In genomic region chr19:33905473-33905936, GRCh38 we compare ENCODE assay signal across 9 cellular contexts.
DNase-seq lines count a peak whose midpoint lies in the region; ATAC-seq, FAIRE-seq and TF ChIP-seq lines count a peak whose summit lies in the region.
"Had no signal": no experiment of that assay in that cellular context is flagged by ENCODE, and none has a peak within 500 bp of the region (broad histone marks: within the 10 kb centered on the region; RNA-seq: fewer than 3 reads in every experiment).

No MANE protein-coding gene starts in this region.

- H3K9me3 Mint-ChIP-seq in CD8-positive, alpha-beta T cell = no peaks in the 10 kb centered on the region
- no peaks in the 10 kb centered on the region for H3K9me3 Mint-ChIP-seq in activated CD8-positive, alpha-beta T cell treated with anti-CD3 and anti-CD28 coated beads, Interleukin-2, amount 10 ng/mL, durations not matched to agents 7 days and 5 days (ENCODE audit: insufficient read depth)
- H3K9me3 Mint-ChIP-seq in CD14-positive monocyte = peaks cover 0 to 11% (median 6%) of the 10 kb centered on the region in 7 donors

- no peak for TF ChIP-seq CTCF in CD8-positive, alpha-beta T cell (IDR thresholded peaks at IDR 0.05)
- TF ChIP-seq CTCF in pancreas (IDR thresholded peaks at IDR 0.05) (no peak), CD14-positive monocyte (IDR thresholded peaks at IDR 0.05) (no peak)

- H3K36me3 ChIP-seq in CD8-positive, alpha-beta T cell (ENCODE audit: insufficient read depth, low read length) = no peaks in the 10 kb centered on the region
- no peaks in the 10 kb centered on the region for H3K36me3 ChIP-seq in pancreas

- intact Hi-C loops in CD8-positive, alpha-beta T cell (cut with DNase I, micrococcal nuclease) = no loop called here
- intact Hi-C loops in left cardiac atrium (cut with DNase I) (loop anchor here in 1 of 2 donors (5.0 kb wide), 1 partner anchor 108 kb away; the partner anchor contains the start of gene KCTD15), pancreas (cut with DNase I) (no loop called here), CD14-positive monocyte (cut with micrococcal nuclease) (no loop called here)

- H3K27me3 ChIP-seq in CD8-positive, alpha-beta T cell (ENCODE audit: insufficient read depth, low read length) = peaks cover 8% of the 10 kb centered on the region
- H3K27me3 ChIP-seq in pancreas = no peaks in the 10 kb centered on the region

- ATAC-seq in CD8-positive, alpha-beta T cell = no peak
- no peak for ATAC-seq in activated CD8-positive, alpha-beta T cell treated with anti-CD3 and anti-CD28 coated beads, Interleukin-2, amount 10 ng/mL, durations not matched to agents 7 days and 5 days
- ATAC-seq in left cardiac atrium = peak; percentile 28 to 61
- ATAC-seq in pancreas = peak; percentile 13 to 23 (median 16)
- no peak for ATAC-seq in HG02981 (IDR thresholded peaks at IDR 0.05; ENCODE audit: unreplicated experiment)
- no peak for ATAC-seq in HG02642 (IDR thresholded peaks at IDR 0.05; ENCODE audit: poor library complexity, unreplicated experiment)

- peak overlapping the region; percentile 65 for H3K4me3 Mint-ChIP-seq in CD8-positive, alpha-beta T cell
- peak overlapping the region; percentile 31 for H3K4me3 Mint-ChIP-seq in activated CD8-positive, alpha-beta T cell treated with anti-CD3 and anti-CD28 coated beads, Interleukin-2, amount 10 ng/mL, durations not matched to agents 7 days and 5 days
- peak overlapping the region in 1 of 2 donors; percentile 85 for H3K4me3 Mint-ChIP-seq in CD14-positive monocyte

- no peak overlapping the region for H3K27ac ChIP-seq in CD8-positive, alpha-beta T cell (ENCODE audit: low read depth, low read length)
- H3K27ac ChIP-seq in pancreas = peak overlapping the region; percentile 78 to 90 (median 84)

- no peak overlapping the region for H3K27ac Mint-ChIP-seq in CD8-positive, alpha-beta T cell
- no peak overlapping the region for H3K27ac Mint-ChIP-seq in activated CD8-positive, alpha-beta T cell treated with anti-CD3 and anti-CD28 coated beads, Interleukin-2, amount 10 ng/mL, durations not matched to agents 7 days and 5 days
- peak overlapping the region in 1 of 7 donors; percentile 33 for H3K27ac Mint-ChIP-seq in CD14-positive monocyte

- peaks cover 53% of the 10 kb centered on the region for H3K27me3 Mint-ChIP-seq in CD8-positive, alpha-beta T cell (ENCODE audit: low read depth)
- peaks cover 32% of the 10 kb centered on the region for H3K27me3 Mint-ChIP-seq in activated CD8-positive, alpha-beta T cell treated with anti-CD3 and anti-CD28 coated beads, Interleukin-2, amount 10 ng/mL, durations not matched to agents 7 days and 5 days (ENCODE audit: low read depth)
- peaks cover 49 to 72% (median 55%) of the 10 kb centered on the region in 3 donors for H3K27me3 Mint-ChIP-seq in CD14-positive monocyte (ENCODE audit: low read depth in 3 of 3)

- H3K36me3 Mint-ChIP-seq in CD8-positive, alpha-beta T cell = no peaks in the 10 kb centered on the region
- H3K36me3 Mint-ChIP-seq in activated CD8-positive, alpha-beta T cell treated with anti-CD3 and anti-CD28 coated beads, Interleukin-2, amount 10 ng/mL, durations not matched to agents 7 days and 5 days (ENCODE audit: low read depth) = no peaks in the 10 kb centered on the region
- no peaks in the 10 kb centered on the region for H3K36me3 Mint-ChIP-seq in CD14-positive monocyte

- H3K9me3 ChIP-seq in CD8-positive, alpha-beta T cell (ENCODE audit: low read length) = no peaks in the 10 kb centered on the region
- H3K9me3 ChIP-seq in pancreas = no peaks in the 10 kb centered on the region

- no peak for DNase-seq in CD8-positive, alpha-beta T cell
- no peak for DNase-seq in activated CD8-positive, alpha-beta T cell treated with anti-CD3 and anti-CD28 coated beads, Interleukin-2, amount 10 ng/mL, durations not matched to agents 7 days and 5 days
- peak; percentile 65 for DNase-seq in left cardiac atrium
- peak in 3 of 6 donors; percentile 28 to 64 (median 48) for DNase-seq in pancreas
- no peak for DNase-seq in SIG-M5 (lab: John Stamatoyannopoulos, UW)
- no peak for DNase-seq in CD14-positive monocyte (ENCODE audit: low spot score)
- DNase-seq: NCI-H2081 had no signal

- POLR2A ChIA-PET in CD8-positive, alpha-beta T cell (lab: Charles Lee) = no interaction called here
- POLR2A ChIA-PET in activated CD8-positive, alpha-beta T cell treated with anti-CD3 and anti-CD28 coated beads, Interleukin-2, amount 10 ng/mL, durations not matched to agents 7 days and 5 days (lab: Charles Lee) = no interaction called here

- FAIRE-seq in pancreas (lab: Jason Lieb, UNC) = no peak

- H3K4me3 ChIP-seq in CD8-positive, alpha-beta T cell (ENCODE audit: low read depth, low read length) = no peak overlapping the region
- H3K4me3 ChIP-seq in pancreas = peak overlapping the region; percentile 30 to 66 (median 40)

- WGBS in pancreas, 2 donors = 3 to 4% methylated on average over 26 of the region's 26 CpGs

- H3K4me1 Mint-ChIP-seq in CD8-positive, alpha-beta T cell (ENCODE audit: low read depth) = peaks cover 4% of the 10 kb centered on the region
- peaks cover 3% of the 10 kb centered on the region for H3K4me1 Mint-ChIP-seq in activated CD8-positive, alpha-beta T cell treated with anti-CD3 and anti-CD28 coated beads, Interleukin-2, amount 10 ng/mL, durations not matched to agents 7 days and 5 days (ENCODE audit: low read depth)
- H3K4me1 Mint-ChIP-seq in CD14-positive monocyte = peaks cover 6% of the 10 kb centered on the region

- peaks cover 6% of the 10 kb centered on the region for H3K4me1 ChIP-seq in CD8-positive, alpha-beta T cell (ENCODE audit: insufficient read depth, low read length)
- peaks cover 11 to 26% (median 14%) of the 10 kb centered on the region in 3 donors for H3K4me1 ChIP-seq in pancreas

- CTCF ChIA-PET in CD8-positive, alpha-beta T cell (lab: Charles Lee) = no interaction called here
- CTCF ChIA-PET in activated CD8-positive, alpha-beta T cell treated with anti-CD3 and anti-CD28 coated beads, Interleukin-2, amount 10 ng/mL, durations not matched to agents 7 days and 5 days (lab: Charles Lee) = no interaction called here

Comparison
In these comparisons a context has a peak if more than half of its experiments do, and no peak if none do; other contexts are left out.
1. ATAC-seq: peak in left cardiac atrium (2 of 2) and pancreas (4 of 4); none in CD8-positive, alpha-beta T cell (single experiment), activated CD8-positive, alpha-beta T cell treated with anti-CD3 and anti-CD28 coated beads, Interleukin-2, amount 10 ng/mL, durations not matched to agents 7 days and 5 days (single experiment), HG02981 (single experiment) and HG02642 (single experiment).